25 cellular contexts compared by ENCODE assay signal in genomic region chr5:41094871-41095270, GRCh38. TPM values are rescaled to one million over a fixed set of nuclear protein-coding genes. Genes with fewer than 3 reads are reported as not detected.
DNase-seq lines count a peak whose midpoint lies in the region; ATAC-seq, FAIRE-seq and TF ChIP-seq lines count a peak whose summit lies in the region.
"Had no signal": no experiment of that assay in that cellular context is flagged by ENCODE, and none has a peak within 500 bp of the region (broad histone marks: within the 10 kb centered on the region; RNA-seq: fewer than 3 reads in every experiment).

No MANE protein-coding gene starts in this region.

- 90% methylated on average over 2 of the region's 2 CpGs; no CpG with 5 or more reads in 1 of the 2 experiments for WGBS in H1 (ENCODE audit: extremely low coverage in 1 of 2, insufficient coverage in 1 of 2, insufficient read length in 1 of 2, insufficient replicate concordance in 2 of 2, low coverage in 1 of 2, low lambda C conversion rate in 2 of 2, missing lambda C conversion rate in 1 of 2), 2 experiments
- WGBS in small intestine, 3 donors = 69 to 85% (median 74%) methylated on average over 2 of the region's 2 CpGs
- WGBS in thyroid gland, 2 donors = 81 to 88% methylated on average over 2 of the region's 2 CpGs

- H2AK5ac ChIP-seq in H1 (ENCODE audit: low read depth, low read length) = no peak overlapping the region

- no peaks in the 10 kb centered on the region for H3K23me2 ChIP-seq in H1 (ENCODE audit: low read depth, low read length)

- no peak overlapping the region for H3K4me2 ChIP-seq in H1 (ENCODE audit: insufficient read depth in 1 of 2, low read depth in 2 of 2, low read length in 2 of 2)

- no peak overlapping the region for H3K4ac ChIP-seq in H1 (replicated peaks; ENCODE audit: insufficient read length, low read depth, low read length)

- no peak overlapping the region for H3K4me3 Mint-ChIP-seq in stimulated activated naive B cell treated with anti-CD40 and anti-IgM and Interleukin-4, amounts not matched to agents 10 μg/mL and 1 μg/mL and 100 μg/mL, for 72 hours
- H3K4me3 Mint-ChIP-seq: activated CD8-positive, alpha-beta T cell treated with anti-CD3 and anti-CD28 coated beads, Interleukin-2, amount 10 ng/mL, durations not matched to agents 7 days and 5 days; activated naive CD8-positive, alpha-beta T cell treated with anti-CD3 and anti-CD28 coated beads, Interleukin-2, amount 50 U/mL, for 24 hours; CD4-positive, alpha-beta T cell; endodermal cell; immature natural killer cell; type B pancreatic cell had no signal

- H4K20me1 ChIP-seq in H1 (replicated peaks in 1 of 2; ENCODE audit: control insufficient read depth in 1 of 2, insufficient read depth in 2 of 2, low read length in 2 of 2) = no peaks in the 10 kb centered on the region

- H3K27ac Mint-ChIP-seq in stimulated activated naive B cell treated with anti-CD40 and anti-IgM and Interleukin-4, amounts not matched to agents 10 μg/mL and 1 μg/mL and 100 μg/mL, for 72 hours = no peak overlapping the region
- H3K27ac Mint-ChIP-seq: activated CD8-positive, alpha-beta T cell treated with anti-CD3 and anti-CD28 coated beads, Interleukin-2, amount 10 ng/mL, durations not matched to agents 7 days and 5 days; activated naive CD8-positive, alpha-beta T cell treated with anti-CD3 and anti-CD28 coated beads, Interleukin-2, amount 50 U/mL, for 24 hours; CD4-positive, alpha-beta T cell; endodermal cell; immature natural killer cell; type B pancreatic cell had no signal

- H3K79me2 ChIP-seq in H1 (ENCODE audit: control insufficient read depth in 1 of 2, insufficient read depth in 2 of 2, low read length in 2 of 2) = no peaks in the 10 kb centered on the region

- no peaks in the 10 kb centered on the region for H3K79me1 ChIP-seq in H1 (ENCODE audit: low read depth, low read length)

- H3K23ac ChIP-seq in H1 (ENCODE audit: insufficient read length) = no peak overlapping the region

- CTCF ChIA-PET in H1 (lab: Charles Lee; ENCODE audit: partially characterized antibody) = no interaction called here

- H2BK5ac ChIP-seq in H1 (ENCODE audit: low read depth, low read length) = no peak overlapping the region

- intact Hi-C loops in cardiac septum (cut with DNase I) = loop anchor here (5.0 to 10.0 kb wide), 3 partner anchors 97 to 430 kb away; no protein-coding TSS in a partner anchor
- intact Hi-C loops in thyroid gland (cut with DNase I) = no loop called here

- no peaks in the 10 kb centered on the region for H3K36me3 Mint-ChIP-seq in stimulated activated naive B cell treated with anti-CD40 and anti-IgM and Interleukin-4, amounts not matched to agents 10 μg/mL and 1 μg/mL and 100 μg/mL, for 72 hours
- H3K36me3 Mint-ChIP-seq: immature natural killer cell, type B pancreatic cell had no signal

- POLR2A ChIA-PET in H1 (lab: Charles Lee; ENCODE audit: partially characterized antibody) = no interaction called here

- H4K5ac ChIP-seq in H1 (ENCODE audit: insufficient read length, low read depth, low read length) = no peak overlapping the region

- no peak overlapping the region for H4K91ac ChIP-seq in H1 (replicated peaks; ENCODE audit: insufficient read length, low read length)

- no peak for TF ChIP-seq EP300 in H1 (IDR thresholded peaks at IDR 0.05; ENCODE audit: borderline replicate concordance in 1 of 2, low read depth in 2 of 2, low read length in 2 of 2)

- H3K9ac ChIP-seq in H1 (replicated peaks in 1 of 4; ENCODE audit: extremely low read depth in 1 of 4, low read depth in 3 of 4, low read length in 3 of 4) = no peak overlapping the region

- peak overlapping the region; percentile 47; the same call in 1 of the 2 replicates for H2AFZ ChIP-seq in H1 (ENCODE audit: low read length)

- H3K36me3 ChIP-seq in cardiac muscle cell (no peaks in the 10 kb centered on the region), MG63 (no peaks in the 10 kb centered on the region), H1 (ENCODE audit: control insufficient read depth in 2 of 4, insufficient read depth in 4 of 4, low read length in 3 of 4) (no peaks in the 10 kb centered on the region), small intestine (ENCODE audit: control insufficient read depth in 2 of 2, insufficient read depth in 2 of 2, low read length in 2 of 2) (no peaks in the 10 kb centered on the region), thyroid gland (no peaks in the 10 kb centered on the region)
- H3K36me3 ChIP-seq: neutrophil, WERI-Rb-1 had no signal

- TF ChIP-seq POLR2A in H1 (IDR thresholded peaks at IDR 0.05; ENCODE audit: control extremely low read depth in 1 of 2, low read depth in 2 of 2, low read length in 2 of 2) (no peak), erythroblast (IDR thresholded peaks at IDR 0.05; ENCODE audit: low read length) (no peak), thyroid gland (IDR thresholded peaks at IDR 0.05) (no peak)

- FAIRE-seq in H1 (lab: Jason Lieb, UNC) (peak; percentile 55), small intestine (lab: Jason Lieb, UNC) (no peak)
- FAIRE-seq: GM12891 had no signal

- no peak for TF ChIP-seq RAD21 in H1 (IDR thresholded peaks at IDR 0.05 in 1 of 2, conservative IDR thresholded peaks at IDR 0.05 in 1 of 2; ENCODE audit: low read depth in 2 of 2, low read length in 2 of 2)

- no peak overlapping the region for H3K56ac ChIP-seq in H1 (replicated peaks; ENCODE audit: insufficient read length, low read depth, low read length)

- no peak overlapping the region for H4K8ac ChIP-seq in H1 (ENCODE audit: extremely low read depth, insufficient read depth, low read length)

- no peak overlapping the region for H2BK20ac ChIP-seq in H1 (ENCODE audit: low read length)

- H3K14ac ChIP-seq in H1 (ENCODE audit: insufficient read length) = no peak overlapping the region

- DNase-seq in cardiac muscle cell (ENCODE audit: low read depth in 1 of 2, low spot score in 1 of 2) (peak; percentile 4 to 51), cardiac septum (ENCODE audit: low spot score) (no peak), MG63 (peak; percentile 4), H1 (ENCODE audit: low read depth in 1 of 2, low spot score in 2 of 2) (no peak), small intestine (peak; percentile 2), erythroblast (lab: John Stamatoyannopoulos, UW) (no peak), thyroid gland (no peak)
- DNase-seq in stimulated activated naive B cell treated with anti-CD40 and anti-IgM and Interleukin-4, amounts not matched to agents 10 μg/mL and 1 μg/mL and 100 μg/mL, for 72 hours = no peak
- DNase-seq: activated CD8-positive, alpha-beta T cell treated with anti-CD3 and anti-CD28 coated beads, Interleukin-2, amount 10 ng/mL, durations not matched to agents 7 days and 5 days; activated naive CD8-positive, alpha-beta T cell treated with anti-CD3 and anti-CD28 coated beads, Interleukin-2, amount 50 U/mL, for 24 hours; CD4-positive, alpha-beta T cell; endodermal cell; immature natural killer cell; midbrain; MM.1S; NCI-H2081; NCI-H524 treated with DMSO at 0.1 percent for 48 hours; OCI-M1; stimulated activated CD4-positive, alpha-beta T cell treated with anti-CD3 and anti-CD28 coated beads, Interleukin-4, amount 100 ng/mL, for 4 hours; WERI-Rb-1 had no signal

- H2BK15ac ChIP-seq in H1 (ENCODE audit: low read length) = no peak overlapping the region

- H3K4me3 ChIP-seq in cardiac muscle cell = no peak overlapping the region
- H3K4me3 ChIP-seq in MG63 = no peak overlapping the region
- no peak overlapping the region for H3K4me3 ChIP-seq in H1 (ENCODE audit: extremely low read depth in 1 of 4, insufficient read depth in 2 of 4, low read depth in 3 of 4, low read length in 4 of 4)
- H3K4me3 ChIP-seq in small intestine (ENCODE audit: low read depth in 1 of 2, low read length in 2 of 2) = no peak overlapping the region
- H3K4me3 ChIP-seq in thyroid gland (replicated peaks in 1 of 3) = no peak overlapping the region

- no peak overlapping the region for H2BK120ac ChIP-seq in H1 (replicated peaks; ENCODE audit: low read depth, low read length)

- H3K27ac ChIP-seq in cardiac muscle cell (no peak overlapping the region), H1 (ENCODE audit: low read depth, low read length) (no peak overlapping the region), small intestine (ENCODE audit: low read depth in 1 of 2, low read length in 1 of 2) (no peak overlapping the region), thyroid gland (no peak overlapping the region)
- H3K27ac ChIP-seq: foreskin keratinocyte, HL-60, neutrophil, WERI-Rb-1 had no signal

- H3K27me3 Mint-ChIP-seq in stimulated activated naive B cell treated with anti-CD40 and anti-IgM and Interleukin-4, amounts not matched to agents 10 μg/mL and 1 μg/mL and 100 μg/mL, for 72 hours = no peaks in the 10 kb centered on the region
- H3K27me3 Mint-ChIP-seq: activated naive CD8-positive, alpha-beta T cell treated with anti-CD3 and anti-CD28 coated beads, Interleukin-2, amount 50 U/mL, for 24 hours; CD4-positive, alpha-beta T cell; type B pancreatic cell had no signal

- no peak overlapping the region for H2BK12ac ChIP-seq in H1 (ENCODE audit: low read depth, low read length)

- no peaks in the 10 kb centered on the region for H3K4me1 Mint-ChIP-seq in stimulated activated naive B cell treated with anti-CD40 and anti-IgM and Interleukin-4, amounts not matched to agents 10 μg/mL and 1 μg/mL and 100 μg/mL, for 72 hours
- H3K4me1 Mint-ChIP-seq: activated naive CD8-positive, alpha-beta T cell treated with anti-CD3 and anti-CD28 coated beads, Interleukin-2, amount 50 U/mL, for 24 hours; immature natural killer cell had no signal

- H3K9me3 Mint-ChIP-seq in stimulated activated naive B cell treated with anti-CD40 and anti-IgM and Interleukin-4, amounts not matched to agents 10 μg/mL and 1 μg/mL and 100 μg/mL, for 72 hours = no peaks in the 10 kb centered on the region
- H3K9me3 Mint-ChIP-seq: activated naive CD8-positive, alpha-beta T cell treated with anti-CD3 and anti-CD28 coated beads, Interleukin-2, amount 50 U/mL, for 24 hours; endodermal cell; type B pancreatic cell had no signal

- H3K27me3 ChIP-seq in cardiac muscle cell = no peaks in the 10 kb centered on the region
- no peaks in the 10 kb centered on the region for H3K27me3 ChIP-seq in MG63
- H3K27me3 ChIP-seq in H1 (replicated peaks in 1 of 4; ENCODE audit: control insufficient read depth in 3 of 4, extremely low read depth in 1 of 4, insufficient read depth in 3 of 4, low read length in 3 of 4) = no peaks in the 10 kb centered on the region
- no peaks in the 10 kb centered on the region for H3K27me3 ChIP-seq in small intestine (ENCODE audit: control insufficient read depth in 2 of 2, insufficient read depth in 2 of 2, low read length in 2 of 2)
- H3K27me3 ChIP-seq in thyroid gland = no peaks in the 10 kb centered on the region
- H3K27me3 ChIP-seq: foreskin keratinocyte, neutrophil had no signal

- ATAC-seq in stimulated activated naive B cell treated with anti-CD40 and anti-IgM and Interleukin-4, amounts not matched to agents 10 μg/mL and 1 μg/mL and 100 μg/mL, for 72 hours (replicated peaks) = no peak
- ATAC-seq: activated CD8-positive, alpha-beta T cell treated with anti-CD3 and anti-CD28 coated beads, Interleukin-2, amount 10 ng/mL, durations not matched to agents 7 days and 5 days; activated naive CD8-positive, alpha-beta T cell treated with anti-CD3 and anti-CD28 coated beads, Interleukin-2, amount 50 U/mL, for 24 hours; foreskin keratinocyte had no signal

- no peak for TF ChIP-seq CTCF in cardiac muscle cell (IDR thresholded peaks at IDR 0.05; ENCODE audit: low read depth, low read length)
- no peak for TF ChIP-seq CTCF in H1 (IDR thresholded peaks at IDR 0.05; ENCODE audit: control extremely low read depth in 1 of 3, insufficient read depth in 1 of 3, low read depth in 1 of 3, low read length in 3 of 3)
- TF ChIP-seq CTCF in thyroid gland (IDR thresholded peaks at IDR 0.05) = no peak

- H3K9me3 ChIP-seq in cardiac muscle cell (ENCODE audit: low read depth) (no peaks in the 10 kb centered on the region), MG63 (no peaks in the 10 kb centered on the region), H1 (ENCODE audit: insufficient read depth in 2 of 2, low read depth in 1 of 2, low read length in 1 of 2) (no peaks in the 10 kb centered on the region), small intestine (ENCODE audit: control insufficient read depth, low read depth) (no peaks in the 10 kb centered on the region), thyroid gland (no peaks in the 10 kb centered on the region)
- H3K9me3 ChIP-seq: neutrophil had no signal

- H3K4me1 ChIP-seq in cardiac muscle cell (ENCODE audit: low read depth) = no peaks in the 10 kb centered on the region
- H3K4me1 ChIP-seq in H1 (replicated peaks in 1 of 4; ENCODE audit: control insufficient read depth in 3 of 4, insufficient read depth in 4 of 4, low read length in 3 of 4) = no peaks in the 10 kb centered on the region
- no peaks in the 10 kb centered on the region for H3K4me1 ChIP-seq in small intestine (ENCODE audit: control insufficient read depth in 2 of 2, insufficient read depth in 1 of 2, low read depth in 1 of 2, low read length in 1 of 2)
- no peaks in the 10 kb centered on the region for H3K4me1 ChIP-seq in thyroid gland
- H3K4me1 ChIP-seq: foreskin keratinocyte had no signal

- no peak overlapping the region for H3K18ac ChIP-seq in H1 (ENCODE audit: extremely low read depth, low read length)

RNA-seq across cellular contexts. Expression of gene MROH2B, which starts 23.7 kb away (rescaled TPM):
- total RNA-seq in cardiac muscle cell (not detected in 2 replicates), cardiac septum (not detected), thyroid gland (under 1 TPM in 1 of 4 donors, not detected in 3; 0.27 TPM)
- polyA plus RNA-seq in cardiac muscle cell (not detected in 2 replicates), H1 (2011; rRNA removed) (not detected in 2 replicates), small intestine (under 1 TPM in 1 of 3 donors, not detected in 2; 0.01 TPM)
- total RNA-seq in MG63 (2014; rRNA removed; shearing (Covaris generic); ENCODE audit: low replicate concordance) = not detected in 2 replicates
- total RNA-seq in H1 (2021; fragmentation: NEBNext Ultra II Directional; extraction: Animal tissue kit (Norgen Biotek cat#: 25700)) = not detected in 2 replicates
- not detected for polyA plus RNA-seq in H1 (2011; cell fraction: cytosol; rRNA removed)
- polyA plus RNA-seq in H1 (2011; cell fraction: nucleus; rRNA removed) = not detected
- polyA plus RNA-seq in H1 (2012, experiment 1 of 2) = not detected in 4 replicates
- not detected for polyA plus RNA-seq in H1 (2012, experiment 2 of 2)
- not detected for polyA plus RNA-seq in H1 (2013, experiment 1 of 2)
- not detected for polyA plus RNA-seq in H1 (2013, experiment 2 of 2)
- not detected in 2 replicates for polyA minus RNA-seq in H1 (2011; rRNA and poly(A)+ RNA removed)
- not detected for polyA minus RNA-seq in H1 (2011; cell fraction: cytosol; rRNA and poly(A)+ RNA removed)
- not detected for polyA minus RNA-seq in H1 (2011; cell fraction: nucleus; rRNA and poly(A)+ RNA removed)
- total RNA-seq: activated CD8-positive, alpha-beta T cell treated with anti-CD3 and anti-CD28 coated beads, Interleukin-2, amount 10 ng/mL, durations not matched to agents 7 days and 5 days; CD4-positive, alpha-beta T cell; endodermal cell; foreskin keratinocyte had no signal
- polyA plus RNA-seq: foreskin keratinocyte, immature natural killer cell had no signal

Comparison
In these comparisons a context has a peak if more than half of its experiments do, and no peak if none do; other contexts are left out.
1. DNase-seq: peak in cardiac muscle cell (2 of 2), MG63 (single experiment) and small intestine (single experiment); none in cardiac septum (single experiment), H1 (0 of 2), erythroblast (0 of 2), stimulated activated naive B cell treated with anti-CD40 and anti-IgM and Interleukin-4, amounts not matched to agents 10 μg/mL and 1 μg/mL and 100 μg/mL, for 72 hours (single experiment) and thyroid gland (0 of 2).